13 cellular contexts compared by ENCODE assay signal in genomic region chr2:109254174-109254904, GRCh38.
DNase-seq lines count a peak whose midpoint lies in the region; ATAC-seq lines count a peak whose summit lies in the region.
"Had no signal": no experiment of that assay in that cellular context is flagged by ENCODE, and none has a peak within 500 bp of the region (broad histone marks: within the 10 kb centered on the region; RNA-seq: fewer than 3 reads in every experiment).

No MANE protein-coding gene starts in this region.

- peak; percentile 76 for DNase-seq in RPMI8226
- DNase-seq in T-cell, result no peak
- no peak for DNase-seq in central memory CD4-positive, alpha-beta T cell
- DNase-seq in AG20443 (ENCODE audit: low spot score), result no peak
- DNase-seq: activated CD4-positive, CD25-positive, alpha-beta regulatory T cell; activated naive CD4-positive, alpha-beta T cell treated with anti-CD3 and anti-CD28 coated beads for 36 hours; hypothalamus; MG63; stimulated activated naive CD4-positive, alpha-beta T cell treated with Interleukin-2 at 50 U/mL for 16 hours had no signal

- H3K9me3 Mint-ChIP-seq in T-cell, result no peaks in the 10 kb centered on the region
- H3K9me3 Mint-ChIP-seq: activated naive CD4-positive, alpha-beta T cell treated with anti-CD3 and anti-CD28 coated beads for 36 hours had no signal

- CTCF ChIA-PET in T-cell (lab: Charles Lee), result no interaction called here

- peaks cover 0 to 4% of the 10 kb centered on the region in 2 donors for H3K27me3 Mint-ChIP-seq in T-cell

- no peak overlapping the region for H3K27ac Mint-ChIP-seq in T-cell
- H3K27ac Mint-ChIP-seq: activated naive CD4-positive, alpha-beta T cell treated with anti-CD3 and anti-CD28 coated beads for 36 hours had no signal

- no peaks in the 10 kb centered on the region for H3K36me3 ChIP-seq in BLaER1
- H3K36me3 ChIP-seq: MG63 had no signal

- peaks cover 76% of the 10 kb centered on the region for H3K4me1 ChIP-seq in BLaER1

- POLR2A ChIA-PET in T-cell (lab: Charles Lee), result no interaction called here

- H3K36me3 Mint-ChIP-seq in T-cell, result no peaks in the 10 kb centered on the region

- H3K9me3 ChIP-seq in BLaER1, result no peaks in the 10 kb centered on the region
- H3K9me3 ChIP-seq: MG63 had no signal

- H4K20me1 ChIP-seq in BLaER1, result no peaks in the 10 kb centered on the region; the same call in 1 of the 2 replicates

- H3K9ac ChIP-seq in BLaER1, result peak overlapping the region; percentile 75

- H3K4me3 ChIP-seq in BLaER1, result peak overlapping the region; percentile 50
- H3K4me3 ChIP-seq: MG63 had no signal

- ATAC-seq in GM18907 (IDR thresholded peaks at IDR 0.05; ENCODE audit: unreplicated experiment), result peak; percentile 85
- peak; percentile 63 for ATAC-seq in HG02885 (IDR thresholded peaks at IDR 0.05; ENCODE audit: poor library complexity, unreplicated experiment)
- no peak for ATAC-seq in T-cell (replicated peaks in 1 of 4)
- no peak for ATAC-seq in GM21717 (IDR thresholded peaks at IDR 0.05; ENCODE audit: unreplicated experiment)

- H3K4me1 Mint-ChIP-seq in T-cell, result peaks cover 13 to 22% (median 13%) of the 10 kb centered on the region in 3 donors

- H3K4me2 ChIP-seq in BLaER1, result peak overlapping the region; percentile 90

- peak overlapping the region; percentile 85 for H3K27ac ChIP-seq in BLaER1

- H3K4me3 Mint-ChIP-seq in T-cell, result no peak overlapping the region
- H3K4me3 Mint-ChIP-seq: activated naive CD4-positive, alpha-beta T cell treated with anti-CD3 and anti-CD28 coated beads for 36 hours had no signal

- no peaks in the 10 kb centered on the region for H3K27me3 ChIP-seq in BLaER1
- H3K27me3 ChIP-seq: MG63 had no signal

Comparison
In these comparisons a context has a peak if more than half of its experiments do, and no peak if none do; other contexts are left out.
1. ATAC-seq: peak in GM18907 (single experiment) and HG02885 (single experiment); none in T-cell (0 of 4) and GM21717 (single experiment).